ENCODE assay signal across 35 cellular contexts in the genomic region with DNA sequence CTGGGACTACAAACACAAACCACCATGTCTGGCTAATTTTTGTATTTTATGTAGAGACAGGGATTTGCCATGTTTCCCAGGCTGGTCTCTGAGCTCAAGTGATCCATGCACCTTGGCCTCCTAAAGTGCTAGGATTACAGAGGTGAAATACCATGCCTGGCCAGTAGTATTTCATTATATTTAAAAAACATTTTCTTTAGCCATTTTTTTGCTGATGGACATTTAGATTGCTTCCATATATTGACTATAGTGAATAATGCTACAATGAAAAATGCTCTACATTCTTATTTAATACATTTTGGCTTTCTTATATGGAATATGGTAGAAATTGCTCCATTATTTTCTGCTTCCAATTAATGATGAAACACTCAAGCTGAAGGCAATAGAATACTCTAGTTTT.
"Had no signal": no experiment of that assay in that cellular context is flagged by ENCODE, and none has a peak within 500 bp of the region (broad histone marks: within the 10 kb centered on the region; RNA-seq: fewer than 3 reads in every experiment).

No MANE protein-coding gene starts in this region.

- H3K9me3 Mint-ChIP-seq: activated naive CD4-positive, alpha-beta T cell treated with anti-CD3 and anti-CD28 coated beads, Interleukin-2, amount 10 ng/mL, durations not matched to agents 7 days and 5 days; activated naive CD4-positive, alpha-beta T cell treated with anti-CD3 and anti-CD28 coated beads, Interleukin-2, amount 50 U/mL, for 24 hours; activated naive CD8-positive, alpha-beta T cell treated with anti-CD3 and anti-CD28 coated beads, Interleukin-2, amount 10 ng/mL, durations not matched to agents 7 days and 5 days; brain; T-helper 1 cell treated with Interleukin-12 subunit alpha and Interleukin-12 subunit beta and Interleukin-4 antibody, amounts not matched to agents 30 μg/mL and 1 μg/mL, for 36 hours had no signal

- H3K4me1 Mint-ChIP-seq: activated CD4-positive, alpha-beta memory T cell treated with anti-CD3 and anti-CD28 coated beads, Interleukin-2, amount 10 ng/mL, durations not matched to agents 7 days and 5 days; activated CD4-positive, alpha-beta T cell treated with anti-CD3 and anti-CD28 coated beads for 36 hours; activated CD4-positive, alpha-beta T cell treated with anti-CD3 and anti-CD28 coated beads, Interleukin-2, amount 10 ng/mL, durations not matched to agents 7 days and 5 days; activated CD8-positive, alpha-beta memory T cell treated with anti-CD3 and anti-CD28 coated beads, Interleukin-2, amount 10 ng/mL, durations not matched to agents 7 days and 5 days; activated naive CD4-positive, alpha-beta T cell treated with anti-CD3 and anti-CD28 coated beads, Interleukin-2, amount 10 ng/mL, durations not matched to agents 7 days and 5 days; activated naive CD4-positive, alpha-beta T cell treated with anti-CD3 and anti-CD28 coated beads, Interleukin-2, amount 50 U/mL, for 24 hours; activated naive CD8-positive, alpha-beta T cell treated with anti-CD3 and anti-CD28 coated beads, Interleukin-2, amount 10 ng/mL, durations not matched to agents 7 days and 5 days; activated naive CD8-positive, alpha-beta T cell treated with anti-CD3 and anti-CD28 coated beads, Interleukin-2, amount 50 U/mL, for 24 hours; brain; central memory CD8-positive, alpha-beta T cell had no signal

- H3K36me3 Mint-ChIP-seq: activated CD8-positive, alpha-beta memory T cell treated with anti-CD3 and anti-CD28 coated beads, Interleukin-2, amount 10 ng/mL, durations not matched to agents 7 days and 5 days; activated naive CD4-positive, alpha-beta T cell treated with anti-CD3 and anti-CD28 coated beads, Interleukin-2, amount 10 ng/mL, durations not matched to agents 7 days and 5 days; activated naive CD4-positive, alpha-beta T cell treated with anti-CD3 and anti-CD28 coated beads, Interleukin-2, amount 50 U/mL, for 24 hours; activated naive CD8-positive, alpha-beta T cell; activated naive CD8-positive, alpha-beta T cell treated with anti-CD3 and anti-CD28 coated beads, Interleukin-2, amount 10 ng/mL, durations not matched to agents 7 days and 5 days; brain had no signal

- H3K36me3 ChIP-seq: ascending aorta, cardiac muscle cell had no signal

- H3K4me1 ChIP-seq: ascending aorta had no signal

- H3K27ac Mint-ChIP-seq: activated CD4-positive, alpha-beta memory T cell treated with anti-CD3 and anti-CD28 coated beads, Interleukin-2, amount 10 ng/mL, durations not matched to agents 7 days and 5 days; activated CD4-positive, alpha-beta T cell treated with anti-CD3 and anti-CD28 coated beads for 36 hours; activated CD4-positive, alpha-beta T cell treated with anti-CD3 and anti-CD28 coated beads, Interleukin-2, amount 10 ng/mL, durations not matched to agents 7 days and 5 days; activated CD8-positive, alpha-beta memory T cell treated with anti-CD3 and anti-CD28 coated beads, Interleukin-2, amount 10 ng/mL, durations not matched to agents 7 days and 5 days; activated CD8-positive, alpha-beta T cell treated with anti-CD3 and anti-CD28 coated beads, Interleukin-2, amount 10 ng/mL, durations not matched to agents 7 days and 5 days; activated naive CD4-positive, alpha-beta T cell treated with anti-CD3 and anti-CD28 coated beads, Interleukin-2, amount 10 ng/mL, durations not matched to agents 7 days and 5 days; activated naive CD4-positive, alpha-beta T cell treated with anti-CD3 and anti-CD28 coated beads, Interleukin-2, amount 50 U/mL, for 24 hours; activated naive CD8-positive, alpha-beta T cell; activated naive CD8-positive, alpha-beta T cell treated with anti-CD3 and anti-CD28 coated beads, Interleukin-2, amount 10 ng/mL, durations not matched to agents 7 days and 5 days; activated naive CD8-positive, alpha-beta T cell treated with anti-CD3 and anti-CD28 coated beads, Interleukin-2, amount 50 U/mL, for 24 hours; activated T-cell treated with anti-CD3 and anti-CD28 coated beads, Interleukin-2, amount 50 U/mL, for 24 hours; brain; T-helper 1 cell treated with Interleukin-12 subunit alpha and Interleukin-12 subunit beta and Interleukin-4 antibody, amounts not matched to agents 30 μg/mL and 1 μg/mL, for 36 hours; T-helper 2 cell treated with Interferon-gamma antibody and Interleukin-4, amounts not matched to agents 5 μg/mL and 100 μg/mL, for 36 hours had no signal

- ATAC-seq: activated CD4-positive, alpha-beta T cell treated with anti-CD3 and anti-CD28 coated beads for 36 hours; activated CD4-positive, CD25-positive, alpha-beta regulatory T cell treated with anti-CD3 and anti-CD28 coated beads, Interleukin-2, amount 50 U/mL, for 24 hours; activated CD8-positive, alpha-beta memory T cell treated with anti-CD3 and anti-CD28 coated beads, Interleukin-2, amount 10 ng/mL, durations not matched to agents 7 days and 5 days; activated CD8-positive, alpha-beta T cell treated with anti-CD3 and anti-CD28 coated beads, Interleukin-2, amount 10 ng/mL, durations not matched to agents 7 days and 5 days; activated naive CD8-positive, alpha-beta T cell treated with anti-CD3 and anti-CD28 coated beads, Interleukin-2, amount 50 U/mL, for 24 hours had no signal

- H3K4me3 Mint-ChIP-seq: activated CD4-positive, alpha-beta memory T cell treated with anti-CD3 and anti-CD28 coated beads, Interleukin-2, amount 10 ng/mL, durations not matched to agents 7 days and 5 days; activated CD4-positive, alpha-beta T cell treated with anti-CD3 and anti-CD28 coated beads for 36 hours; activated CD4-positive, alpha-beta T cell treated with anti-CD3 and anti-CD28 coated beads, Interleukin-2, amount 10 ng/mL, durations not matched to agents 7 days and 5 days; activated CD8-positive, alpha-beta memory T cell treated with anti-CD3 and anti-CD28 coated beads, Interleukin-2, amount 10 ng/mL, durations not matched to agents 7 days and 5 days; activated CD8-positive, alpha-beta T cell treated with anti-CD3 and anti-CD28 coated beads, Interleukin-2, amount 10 ng/mL, durations not matched to agents 7 days and 5 days; activated naive CD4-positive, alpha-beta T cell treated with anti-CD3 and anti-CD28 coated beads, Interleukin-2, amount 10 ng/mL, durations not matched to agents 7 days and 5 days; activated naive CD4-positive, alpha-beta T cell treated with anti-CD3 and anti-CD28 coated beads, Interleukin-2, amount 50 U/mL, for 24 hours; activated naive CD8-positive, alpha-beta T cell; activated naive CD8-positive, alpha-beta T cell treated with anti-CD3 and anti-CD28 coated beads, Interleukin-2, amount 10 ng/mL, durations not matched to agents 7 days and 5 days; activated naive CD8-positive, alpha-beta T cell treated with anti-CD3 and anti-CD28 coated beads, Interleukin-2, amount 50 U/mL, for 24 hours; activated T-cell treated with anti-CD3 and anti-CD28 coated beads, Interleukin-2, amount 50 U/mL, for 24 hours; brain; central memory CD8-positive, alpha-beta T cell; T-helper 1 cell treated with Interleukin-12 subunit alpha and Interleukin-12 subunit beta and Interleukin-4 antibody, amounts not matched to agents 30 μg/mL and 1 μg/mL, for 36 hours; T-helper 2 cell treated with Interferon-gamma antibody and Interleukin-4, amounts not matched to agents 5 μg/mL and 100 μg/mL, for 36 hours had no signal

- H3K27ac ChIP-seq: ascending aorta, cardiac muscle cell, VCaP had no signal

- H3K27me3 ChIP-seq: ascending aorta, cardiac muscle cell had no signal

- DNase-seq: activated CD4-positive, alpha-beta memory T cell treated with anti-CD3 and anti-CD28 coated beads, Interleukin-2, amount 10 ng/mL, durations not matched to agents 7 days and 5 days; activated CD4-positive, alpha-beta T cell treated with anti-CD3 and anti-CD28 coated beads for 1 hour; activated CD4-positive, alpha-beta T cell treated with anti-CD3 and anti-CD28 coated beads for 36 hours; activated CD4-positive, alpha-beta T cell treated with anti-CD3 and anti-CD28 coated beads for 48 hours; activated CD4-positive, alpha-beta T cell treated with anti-CD3 and anti-CD28 coated beads, Interleukin-2, amount 10 ng/mL, durations not matched to agents 7 days and 5 days; activated CD4-positive, alpha-beta T cell treated with anti-CD3 and anti-CD28 coated beads, Interleukin-2, amount 50 U/mL, for 48 hours; activated CD4-positive, CD25-positive, alpha-beta regulatory T cell; activated CD8-positive, alpha-beta memory T cell treated with anti-CD3 and anti-CD28 coated beads for 24 hours; activated CD8-positive, alpha-beta memory T cell treated with anti-CD3 and anti-CD28 coated beads, Interleukin-2, amount 10 ng/mL, durations not matched to agents 7 days and 5 days; activated CD8-positive, alpha-beta memory T cell treated with anti-CD3 and anti-CD28 coated beads, Interleukin-2, amount 50 U/mL, for 48 hours; activated CD8-positive, alpha-beta T cell treated with anti-CD3 and anti-CD28 coated beads, Interleukin-2, amount 10 ng/mL, durations not matched to agents 7 days and 5 days; activated gamma-delta T cell; activated naive CD4-positive, alpha-beta T cell treated with anti-CD3 and anti-CD28 coated beads, Interleukin-2, amount 10 ng/mL, durations not matched to agents 7 days and 5 days; activated naive CD4-positive, alpha-beta T cell treated with Interleukin-2 at 50 U/mL for 16 hours; activated naive CD8-positive, alpha-beta T cell treated with anti-CD3 and anti-CD28 coated beads, Interleukin-2, amount 10 ng/mL, durations not matched to agents 7 days and 5 days; activated naive CD8-positive, alpha-beta T cell treated with anti-CD3 and anti-CD28 coated beads, Interleukin-2, amount 50 U/mL, for 24 hours; activated T-cell treated with anti-CD3 and anti-CD28 coated beads, Interleukin-2, amount 50 U/mL, for 24 hours; activated T-cell treated with anti-CD3 and anti-CD28 coated beads, Interleukin-2, amount 50 U/mL, for 48 hours; amygdala; anterior cingulate cortex; caudate nucleus; cerebellar nuclear complex; T-helper 1 cell; T-helper 2 cell; T-helper 9 cell had no signal

- H3K4me3 ChIP-seq: ascending aorta, cardiac muscle cell had no signal

- H3K9me3 ChIP-seq: ascending aorta had no signal

- H3K27me3 Mint-ChIP-seq: activated CD4-positive, alpha-beta memory T cell treated with anti-CD3 and anti-CD28 coated beads, Interleukin-2, amount 10 ng/mL, durations not matched to agents 7 days and 5 days; activated CD4-positive, alpha-beta T cell treated with anti-CD3 and anti-CD28 coated beads for 36 hours; activated CD4-positive, alpha-beta T cell treated with anti-CD3 and anti-CD28 coated beads, Interleukin-2, amount 10 ng/mL, durations not matched to agents 7 days and 5 days; activated CD8-positive, alpha-beta memory T cell treated with anti-CD3 and anti-CD28 coated beads, Interleukin-2, amount 10 ng/mL, durations not matched to agents 7 days and 5 days; activated naive CD4-positive, alpha-beta T cell treated with anti-CD3 and anti-CD28 coated beads, Interleukin-2, amount 10 ng/mL, durations not matched to agents 7 days and 5 days; activated naive CD4-positive, alpha-beta T cell treated with anti-CD3 and anti-CD28 coated beads, Interleukin-2, amount 50 U/mL, for 24 hours; activated naive CD8-positive, alpha-beta T cell; activated naive CD8-positive, alpha-beta T cell treated with anti-CD3 and anti-CD28 coated beads, Interleukin-2, amount 10 ng/mL, durations not matched to agents 7 days and 5 days; activated naive CD8-positive, alpha-beta T cell treated with anti-CD3 and anti-CD28 coated beads, Interleukin-2, amount 50 U/mL, for 24 hours; activated T-cell treated with anti-CD3 and anti-CD28 coated beads, Interleukin-2, amount 50 U/mL, for 24 hours; central memory CD8-positive, alpha-beta T cell had no signal
